8 cellular contexts compared by ENCODE assay signal in the genomic region with DNA sequence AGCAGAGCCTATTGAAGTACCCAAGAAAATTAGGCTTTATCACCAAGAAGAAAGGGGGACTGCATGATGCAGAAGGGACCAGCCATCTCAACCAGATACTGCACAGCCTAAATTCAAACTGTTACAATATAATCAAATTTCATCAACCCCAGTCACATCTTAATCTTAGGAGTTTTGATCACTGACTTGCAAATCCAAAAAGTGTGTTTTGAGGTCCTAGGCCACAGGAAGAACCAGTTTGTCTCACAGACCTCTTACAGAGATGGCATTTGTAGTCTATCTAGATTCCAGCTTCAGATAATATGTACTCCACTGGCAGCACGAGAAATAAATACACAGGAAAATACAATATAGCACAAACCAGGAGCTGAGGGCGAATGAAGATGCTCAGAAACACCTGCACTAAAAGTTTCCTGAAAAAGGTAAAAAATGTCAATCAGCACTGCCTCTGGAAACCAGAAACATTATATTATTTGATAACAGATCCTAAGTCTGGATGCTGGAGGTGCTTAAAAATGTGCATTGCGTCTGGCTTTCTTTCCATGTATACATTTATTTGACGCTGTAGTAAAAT. TPM values are rescaled to one million over a fixed set of nuclear protein-coding genes. Genes with fewer than 3 reads are reported as not detected.
DNase-seq lines count a peak whose midpoint lies in the region; ATAC-seq and TF ChIP-seq lines count a peak whose summit lies in the region.

No MANE protein-coding gene starts in this region.

- H3K27me3 ChIP-seq in HAP-1 (ENCODE audit: low read depth) (no peaks in the 10 kb centered on the region), spleen (replicated peaks in 1 of 7) (no peaks in the 10 kb centered on the region)

- no peak for ATAC-seq in GM19455 (IDR thresholded peaks at IDR 0.05; ENCODE audit: unreplicated experiment)

- no peaks in the 10 kb centered on the region for H3K9me3 ChIP-seq in HAP-1
- peaks cover 0 to 2% (median 0%) of the 10 kb centered on the region in 8 donors for H3K9me3 ChIP-seq in spleen

- H3K36me3 ChIP-seq in HAP-1 (replicated peaks) (no peaks in the 10 kb centered on the region), spleen (peaks cover 0 to 12% (median 0%) of the 10 kb centered on the region in 6 donors)

- H3K4me3 Mint-ChIP-seq in T-helper 1 cell treated with Interleukin-12 subunit alpha and Interleukin-12 subunit beta and Interleukin-4 antibody, amounts not matched to agents 30 μg/mL and 1 μg/mL, for 36 hours = peak overlapping the region; percentile 96

- H3K4me1 Mint-ChIP-seq in T-helper 1 cell treated with Interleukin-12 subunit alpha and Interleukin-12 subunit beta and Interleukin-4 antibody, amounts not matched to agents 30 μg/mL and 1 μg/mL, for 36 hours (ENCODE audit: low read depth) = peaks cover 31% of the 10 kb centered on the region

- H3K9me3 Mint-ChIP-seq in T-helper 1 cell treated with Interleukin-12 subunit alpha and Interleukin-12 subunit beta and Interleukin-4 antibody, amounts not matched to agents 30 μg/mL and 1 μg/mL, for 36 hours = peaks cover 6% of the 10 kb centered on the region

- no peaks in the 10 kb centered on the region for H3K27me3 Mint-ChIP-seq in T-helper 1 cell treated with Interleukin-12 subunit alpha and Interleukin-12 subunit beta and Interleukin-4 antibody, amounts not matched to agents 30 μg/mL and 1 μg/mL, for 36 hours (ENCODE audit: low read depth)

- TF ChIP-seq POLR2A in spleen (IDR thresholded peaks at IDR 0.05) = no peak

- intact Hi-C loops in spleen (cut with DNase I; ENCODE audit: low total_unique reads) = loop anchor here (10.0 kb wide), 1 partner anchor 95 kb away; the partner anchor contains the start of gene HMGN4

- H3K36me3 Mint-ChIP-seq in T-helper 1 cell treated with Interleukin-12 subunit alpha and Interleukin-12 subunit beta and Interleukin-4 antibody, amounts not matched to agents 30 μg/mL and 1 μg/mL, for 36 hours (ENCODE audit: low read depth) = peaks cover 19% of the 10 kb centered on the region

- H3K27ac ChIP-seq in spleen = peak overlapping the region; percentile 85 to 95 (median 92)

- H3K4me1 ChIP-seq in HAP-1 (peaks cover 14% of the 10 kb centered on the region), spleen (peaks cover 21 to 42% (median 33%) of the 10 kb centered on the region in 6 donors)

- DNase-seq in HAP-1 (ENCODE audit: low spot score in 2 of 2) (no peak), fibroblast of pulmonary artery (ENCODE audit: low read depth) (no peak), spleen (no peak), ecto neural progenitor cell (ENCODE audit: low spot score) (no peak), cerebellar cortex (ENCODE audit: low spot score) (no peak)
- DNase-seq in stimulated activated naive CD4-positive, alpha-beta T cell treated with Interleukin-2 at 50 U/mL for 16 hours (lab: John Stamatoyannopoulos, UW) = no peak

- H3K27ac Mint-ChIP-seq in T-helper 1 cell treated with Interleukin-12 subunit alpha and Interleukin-12 subunit beta and Interleukin-4 antibody, amounts not matched to agents 30 μg/mL and 1 μg/mL, for 36 hours = peak overlapping the region; percentile 96

- in situ Hi-C loops in HAP-1 (cut with MboI; ENCODE audit: low sequenced_read_pairs) = no loop called here

- H3K4me3 ChIP-seq in HAP-1 = peak overlapping the region; percentile 24
- peak overlapping the region; percentile 67 for H3K4me3 ChIP-seq in fibroblast of pulmonary artery (replicated peaks; ENCODE audit: low read depth, low read length)
- H3K4me3 ChIP-seq in spleen = peak overlapping the region; percentile 32 to 76 (median 54)

- 17 to 29% (median 20%) methylated on average over 4 of the region's 4 CpGs for WGBS in spleen, 5 donors

- no peak for TF ChIP-seq CTCF in fibroblast of pulmonary artery (IDR thresholded peaks at IDR 0.05; ENCODE audit: low read length, missing control alignments)
- no peak for TF ChIP-seq CTCF in spleen (IDR thresholded peaks at IDR 0.05 in 8 of 11, conservative IDR thresholded peaks at IDR 0.05 in 3 of 11)

RNA-seq across cellular contexts. Expression of gene BTN3A3, which starts 0.7 kb away (rescaled TPM):
- total RNA-seq in spleen = 100 to 1,000 TPM in 2 of 7 donors, 10 to 100 TPM in 5; 82.8 to 128 (median 89.5) TPM
- polyA plus RNA-seq in spleen = 10 to 100 TPM; 20.0 to 26.8 (median 22.3) TPM

RNA-seq across cellular contexts. Expression of gene BTN2A1, which starts 18.1 kb away (rescaled TPM):
- total RNA-seq in spleen = 10 to 100 TPM; 31.7 to 50.8 (median 41.4) TPM
- 10 to 100 TPM; 17.0 to 31.4 (median 29.8) TPM for polyA plus RNA-seq in spleen

RNA-seq across cellular contexts. Expression of gene BTN3A1, which starts 37.6 kb away (rescaled TPM):
- 100 to 1,000 TPM in 6 of 7 donors, 10 to 100 TPM in 1; 90.1 to 142 (median 109) TPM for total RNA-seq in spleen
- 10 to 100 TPM; 25.1 to 40.4 (median 34.1) TPM for polyA plus RNA-seq in spleen

RNA-seq across cellular contexts. Expression of gene BTN2A2, which starts 56.7 kb away (rescaled TPM):
- total RNA-seq in spleen = 10 to 100 TPM; 21.1 to 41.0 (median 38.1) TPM
- 10 to 100 TPM; 13.3 to 15.9 (median 15.0) TPM for polyA plus RNA-seq in spleen
